8 cellular contexts compared by ENCODE assay signal in genomic region chr6:28135393-28135792, GRCh38. TPM values are rescaled to one million over a fixed set of nuclear protein-coding genes. Genes with fewer than 3 reads are reported as not detected.
DNase-seq lines count a peak whose midpoint lies in the region; ATAC-seq and TF ChIP-seq lines count a peak whose summit lies in the region.

No MANE protein-coding gene starts in this region.

- TF ChIP-seq EP300 in esophagus muscularis mucosa (IDR thresholded peaks at IDR 0.05): no peak

- H3K27ac Mint-ChIP-seq in activated naive CD4-positive, alpha-beta T cell treated with anti-CD3 and anti-CD28 coated beads for 36 hours: peak overlapping the region; percentile 99

- H4K20me1 ChIP-seq in OCI-LY7 (ENCODE audit: insufficient read depth, low read length): peaks cover 4% of the 10 kb centered on the region; the same call in 1 of the 2 replicates

- H3K27me3 Mint-ChIP-seq in activated naive CD4-positive, alpha-beta T cell treated with anti-CD3 and anti-CD28 coated beads for 36 hours (ENCODE audit: low read depth): no peaks in the 10 kb centered on the region

- POLR2A ChIA-PET in OCI-LY7 (lab: Charles Lee): interaction anchor here (1.4 to 8.6 kb wide), 2 partner anchors 11 to 30 kb away, joined by 3 to 64 read pairs; partner anchors contain the start of gene ZSCAN16

- peak overlapping the region; percentile 94 for H3K4me3 ChIP-seq in OCI-LY7 (ENCODE audit: low read depth, low read length, poor library complexity, severe bottlenecking)
- peak overlapping the region in 3 of 4 donors; percentile 75 to 94 (median 83) for H3K4me3 ChIP-seq in esophagus muscularis mucosa
- H3K4me3 ChIP-seq in stomach smooth muscle (ENCODE audit: low read length in 2 of 2): peak overlapping the region; percentile 85 to 89

- no peak for TF ChIP-seq POLR2A in esophagus muscularis mucosa (IDR thresholded peaks at IDR 0.05; ENCODE audit: low read depth)

- CTCF ChIA-PET in activated naive CD4-positive, alpha-beta T cell treated with anti-CD3 and anti-CD28 coated beads for 36 hours (lab: Charles Lee): no interaction called here
- CTCF ChIA-PET in OCI-LY7 (lab: Charles Lee; ENCODE audit: unreplicated experiment): no interaction called here

- peaks cover 48% of the 10 kb centered on the region for H3K4me1 ChIP-seq in OCI-LY7 (ENCODE audit: insufficient read depth, low read length, poor library complexity, severe bottlenecking)
- H3K4me1 ChIP-seq in esophagus muscularis mucosa: peaks cover 25 to 40% (median 33%) of the 10 kb centered on the region in 4 donors
- H3K4me1 ChIP-seq in stomach smooth muscle (ENCODE audit: control insufficient read depth, insufficient read depth, low read length): peaks cover 9% of the 10 kb centered on the region

- TF ChIP-seq CTCF in OCI-LY7 (conservative IDR thresholded peaks at IDR 0.05; ENCODE audit: low read length) (no peak), esophagus muscularis mucosa (IDR thresholded peaks at IDR 0.05) (no peak)

- peak overlapping the region; percentile 91 for H3K27ac ChIP-seq in OCI-LY7 (ENCODE audit: low read depth, low read length, poor library complexity, severe bottlenecking)
- peak overlapping the region; percentile 92 to 97 (median 96) for H3K27ac ChIP-seq in esophagus muscularis mucosa (replicated peaks in 1 of 4)
- H3K27ac ChIP-seq in stomach smooth muscle (ENCODE audit: low read length): no peak overlapping the region

- H3K4me1 Mint-ChIP-seq in activated naive CD4-positive, alpha-beta T cell treated with anti-CD3 and anti-CD28 coated beads for 36 hours (ENCODE audit: low read depth): peaks cover 67% of the 10 kb centered on the region

- H3K9me3 Mint-ChIP-seq in activated naive CD4-positive, alpha-beta T cell treated with anti-CD3 and anti-CD28 coated beads for 36 hours: no peaks in the 10 kb centered on the region

- no peak for DNase-seq in activated naive CD4-positive, alpha-beta T cell treated with anti-CD3 and anti-CD28 coated beads for 36 hours
- no peak for DNase-seq in activated naive CD4-positive, alpha-beta T cell treated with Interleukin-2 at 50 U/mL for 16 hours
- DNase-seq in OCI-LY7 (ENCODE audit: low spot score): peak; percentile 44
- no peak for DNase-seq in esophagus muscularis mucosa (ENCODE audit: extremely low spot score)
- no peak for DNase-seq in activated effector memory CD4-positive, alpha-beta T cell treated with anti-CD3 and anti-CD28 coated beads, Interleukin-2, amount 50 U/mL, for 16 hours
- DNase-seq in NCI-H1930 (lab: John Stamatoyannopoulos, UW): no peak

- no peaks in the 10 kb centered on the region for H3K9me3 ChIP-seq in OCI-LY7 (ENCODE audit: low read length)
- no peaks in the 10 kb centered on the region for H3K9me3 ChIP-seq in esophagus muscularis mucosa
- H3K9me3 ChIP-seq in stomach smooth muscle (ENCODE audit: control insufficient read depth in 2 of 2, low read length in 2 of 2): no peaks in the 10 kb centered on the region

- H3K36me3 ChIP-seq in OCI-LY7 (ENCODE audit: insufficient read depth, low read length): peaks cover 36% of the 10 kb centered on the region
- H3K36me3 ChIP-seq in esophagus muscularis mucosa: peaks cover 0 to 16% (median 4%) of the 10 kb centered on the region in 4 donors
- peaks cover 0 to 8% of the 10 kb centered on the region in 2 donors for H3K36me3 ChIP-seq in stomach smooth muscle (ENCODE audit: control insufficient read depth in 2 of 2, insufficient read depth in 2 of 2, low read length in 2 of 2)

- H3K4me2 ChIP-seq in OCI-LY7 (ENCODE audit: low read length): peak overlapping the region; percentile 75

- H3K79me2 ChIP-seq in OCI-LY7 (ENCODE audit: insufficient read depth, low read depth, low read length): peaks cover 62% of the 10 kb centered on the region

- H3K9ac ChIP-seq in stomach smooth muscle (ENCODE audit: low read length in 2 of 2): peak overlapping the region in 1 of 2 donors; percentile 98

- peaks cover 12% of the 10 kb centered on the region for H3K36me3 Mint-ChIP-seq in activated naive CD4-positive, alpha-beta T cell treated with anti-CD3 and anti-CD28 coated beads for 36 hours (ENCODE audit: low read depth)

- H2AFZ ChIP-seq in OCI-LY7 (ENCODE audit: low read length): no peak overlapping the region

- peak overlapping the region; percentile 97 for H3K4me3 Mint-ChIP-seq in activated naive CD4-positive, alpha-beta T cell treated with anti-CD3 and anti-CD28 coated beads for 36 hours

- ATAC-seq in HG02970 (IDR thresholded peaks at IDR 0.05; ENCODE audit: low FRiP score, unreplicated experiment): no peak

- 20% methylated on average over 3 of the region's 3 CpGs for WGBS in esophagus muscularis mucosa

- no peaks in the 10 kb centered on the region for H3K27me3 ChIP-seq in esophagus muscularis mucosa
- H3K27me3 ChIP-seq in stomach smooth muscle (ENCODE audit: control insufficient read depth in 1 of 2, insufficient read depth in 2 of 2, low read length in 2 of 2): no peaks in the 10 kb centered on the region

- H3K9me2 ChIP-seq in OCI-LY7 (ENCODE audit: insufficient read depth, low read length): no peaks in the 10 kb centered on the region

- no TSS peak for BruUV-seq in OCI-LY7 (replicated peaks; lab: Mats Ljungman, UMichigan)

- intact Hi-C loops in activated naive CD4-positive, alpha-beta T cell treated with anti-CD3 and anti-CD28 coated beads for 36 hours (cut with micrococcal nuclease): loop anchor here (5.0 to 10.0 kb wide), 4 partner anchors 318 to 759 kb away; a partner anchor contains a TSS
- intact Hi-C loops in OCI-LY7 (cut with micrococcal nuclease; ENCODE audit: unreplicated experiment): no loop called here
- intact Hi-C loops in esophagus muscularis mucosa (cut with DNase I): no loop called here

RNA-seq across cellular contexts. Expression of gene ZKSCAN8, which starts 6.3 kb away (rescaled TPM):
- 10 to 100 TPM; 14.8 to 15.0 TPM for total RNA-seq in activated naive CD4-positive, alpha-beta T cell treated with anti-CD3 and anti-CD28 coated beads for 36 hours
- 16.6 and 20.7 TPM in 2 replicates for total RNA-seq in OCI-LY7 (2014; rRNA removed; shearing (Covaris generic))
- total RNA-seq in OCI-LY7 (2022) (22.3 and 25.1 TPM in 2 replicates), esophagus muscularis mucosa (10 to 100 TPM; 18.7 to 21.7 (median 20.8) TPM)

RNA-seq across cellular contexts. Expression of gene ZSCAN16, which starts 11.0 kb away (rescaled TPM):
- total RNA-seq in activated naive CD4-positive, alpha-beta T cell treated with anti-CD3 and anti-CD28 coated beads for 36 hours: 1 to 10 TPM; 2.3 TPM
- total RNA-seq in OCI-LY7 (2014; rRNA removed; shearing (Covaris generic)): 8.6 and 10.8 TPM in 2 replicates
- total RNA-seq in OCI-LY7 (2022): 7.6 and 8.4 TPM in 2 replicates
- 1 to 10 TPM; 2.9 to 7.4 (median 3.4) TPM for total RNA-seq in esophagus muscularis mucosa

RNA-seq across cellular contexts. Expression of gene ZNF165, which starts 55.0 kb away (rescaled TPM):
- total RNA-seq in activated naive CD4-positive, alpha-beta T cell treated with anti-CD3 and anti-CD28 coated beads for 36 hours: 1 to 10 TPM; 6.1 to 6.5 TPM
- total RNA-seq in OCI-LY7 (2014; rRNA removed; shearing (Covaris generic)): 2.6 and 4.9 TPM in 2 replicates
- total RNA-seq in OCI-LY7 (2022): 3.1 and 3.2 TPM in 2 replicates
- 1 to 10 TPM in 1 of 4 donors, under 1 TPM in 3; 0.40 to 1.1 (median 0.66) TPM for total RNA-seq in esophagus muscularis mucosa
